1 cellular context compared by ENCODE assay signal in genomic region chr4:172751550-172751949, GRCh38.
TF ChIP-seq lines count a peak whose summit lies in the region.

No MANE protein-coding gene starts in this region.

TF ChIP-seq in GM23338, 12 proteins besides CTCF, POLR2A, EP300 and RAD21 (continued from another document):
- TF ChIP-seq, protein P1, sequence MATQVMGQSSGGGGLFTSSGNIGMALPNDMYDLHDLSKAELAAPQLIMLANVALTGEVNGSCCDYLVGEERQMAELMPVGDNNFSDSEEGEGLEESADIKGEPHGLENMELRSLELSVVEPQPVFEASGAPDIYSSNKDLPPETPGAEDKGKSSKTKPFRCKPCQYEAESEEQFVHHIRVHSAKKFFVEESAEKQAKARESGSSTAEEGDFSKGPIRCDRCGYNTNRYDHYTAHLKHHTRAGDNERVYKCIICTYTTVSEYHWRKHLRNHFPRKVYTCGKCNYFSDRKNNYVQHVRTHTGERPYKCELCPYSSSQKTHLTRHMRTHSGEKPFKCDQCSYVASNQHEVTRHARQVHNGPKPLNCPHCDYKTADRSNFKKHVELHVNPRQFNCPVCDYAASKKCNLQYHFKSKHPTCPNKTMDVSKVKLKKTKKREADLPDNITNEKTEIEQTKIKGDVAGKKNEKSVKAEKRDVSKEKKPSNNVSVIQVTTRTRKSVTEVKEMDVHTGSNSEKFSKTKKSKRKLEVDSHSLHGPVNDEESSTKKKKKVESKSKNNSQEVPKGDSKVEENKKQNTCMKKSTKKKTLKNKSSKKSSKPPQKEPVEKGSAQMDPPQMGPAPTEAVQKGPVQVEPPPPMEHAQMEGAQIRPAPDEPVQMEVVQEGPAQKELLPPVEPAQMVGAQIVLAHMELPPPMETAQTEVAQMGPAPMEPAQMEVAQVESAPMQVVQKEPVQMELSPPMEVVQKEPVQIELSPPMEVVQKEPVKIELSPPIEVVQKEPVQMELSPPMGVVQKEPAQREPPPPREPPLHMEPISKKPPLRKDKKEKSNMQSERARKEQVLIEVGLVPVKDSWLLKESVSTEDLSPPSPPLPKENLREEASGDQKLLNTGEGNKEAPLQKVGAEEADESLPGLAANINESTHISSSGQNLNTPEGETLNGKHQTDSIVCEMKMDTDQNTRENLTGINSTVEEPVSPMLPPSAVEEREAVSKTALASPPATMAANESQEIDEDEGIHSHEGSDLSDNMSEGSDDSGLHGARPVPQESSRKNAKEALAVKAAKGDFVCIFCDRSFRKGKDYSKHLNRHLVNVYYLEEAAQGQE (IDR thresholded peaks at IDR 0.05; ENCODE audit: unreplicated experiment), result no peak
- TF ChIP-seq, protein P2, sequence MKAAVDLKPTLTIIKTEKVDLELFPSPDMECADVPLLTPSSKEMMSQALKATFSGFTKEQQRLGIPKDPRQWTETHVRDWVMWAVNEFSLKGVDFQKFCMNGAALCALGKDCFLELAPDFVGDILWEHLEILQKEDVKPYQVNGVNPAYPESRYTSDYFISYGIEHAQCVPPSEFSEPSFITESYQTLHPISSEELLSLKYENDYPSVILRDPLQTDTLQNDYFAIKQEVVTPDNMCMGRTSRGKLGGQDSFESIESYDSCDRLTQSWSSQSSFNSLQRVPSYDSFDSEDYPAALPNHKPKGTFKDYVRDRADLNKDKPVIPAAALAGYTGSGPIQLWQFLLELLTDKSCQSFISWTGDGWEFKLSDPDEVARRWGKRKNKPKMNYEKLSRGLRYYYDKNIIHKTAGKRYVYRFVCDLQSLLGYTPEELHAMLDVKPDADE (IDR thresholded peaks at IDR 0.05), result no peak
- no peak for TF ChIP-seq EZH2phosphoT487 (IDR thresholded peaks at IDR 0.05; ENCODE audit: unreplicated experiment)
- no peak for TF ChIP-seq ZNF331 (CRISPR knock-in tag; IDR thresholded peaks at IDR 0.05; ENCODE audit: low read depth)
- no peak for TF ChIP-seq ZNF114 (CRISPR knock-in tag; IDR thresholded peaks at IDR 0.05)
- no peak for TF ChIP-seq NANOG (IDR thresholded peaks at IDR 0.05; ENCODE audit: borderline replicate concordance)
- no peak for TF ChIP-seq STAT1 (IDR thresholded peaks at IDR 0.05; ENCODE audit: unreplicated experiment)
- TF ChIP-seq JUNB (IDR thresholded peaks at IDR 0.05; ENCODE audit: unreplicated experiment), result no peak
